Comparison of ENCODE assay signal across 1 cellular context in genomic region chr16:29899516-29900101, GRCh38.
TF ChIP-seq lines count a peak whose summit lies in the region.

Gene SEZ6L2 (minus strand): TSS chr16:29899550. CDS start chr16:29899019, 531 bp downstream.

TF ChIP-seq in HepG2, 621 proteins besides CTCF, POLR2A, EP300 and RAD21 (continued from another document and continues in another):
- TF ChIP-seq CEBPB (IDR thresholded peaks at IDR 0.05; ENCODE audit: borderline replicate concordance, low read depth, low read length), result no peak
- TF ChIP-seq GABPA (IDR thresholded peaks at IDR 0.05; ENCODE audit: low read depth, low read length), result peak; percentile 44
- peak; percentile 80 for TF ChIP-seq GABPA (CRISPR knock-in tag; IDR thresholded peaks at IDR 0.05; ENCODE audit: low read depth)
- TF ChIP-seq MIXL1 (CRISPR knock-in tag; IDR thresholded peaks at IDR 0.05), result no peak; the same call in 1 of the 2 replicates
- TF ChIP-seq ARID3A (IDR thresholded peaks at IDR 0.05; ENCODE audit: low read depth, low read length), result peak; percentile 55; the same call in 1 of the 2 replicates
- TF ChIP-seq, protein P1, sequence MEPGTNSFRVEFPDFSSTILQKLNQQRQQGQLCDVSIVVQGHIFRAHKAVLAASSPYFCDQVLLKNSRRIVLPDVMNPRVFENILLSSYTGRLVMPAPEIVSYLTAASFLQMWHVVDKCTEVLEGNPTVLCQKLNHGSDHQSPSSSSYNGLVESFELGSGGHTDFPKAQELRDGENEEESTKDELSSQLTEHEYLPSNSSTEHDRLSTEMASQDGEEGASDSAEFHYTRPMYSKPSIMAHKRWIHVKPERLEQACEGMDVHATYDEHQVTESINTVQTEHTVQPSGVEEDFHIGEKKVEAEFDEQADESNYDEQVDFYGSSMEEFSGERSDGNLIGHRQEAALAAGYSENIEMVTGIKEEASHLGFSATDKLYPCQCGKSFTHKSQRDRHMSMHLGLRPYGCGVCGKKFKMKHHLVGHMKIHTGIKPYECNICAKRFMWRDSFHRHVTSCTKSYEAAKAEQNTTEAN (CRISPR knock-in tag; conservative IDR thresholded peaks at IDR 0.05), result no peak; the same call in 1 of the 2 replicates
- no peak; the same call in 1 of the 2 replicates for TF ChIP-seq RFX5 (IDR thresholded peaks at IDR 0.05; ENCODE audit: low read depth, low read length)
- TF ChIP-seq ZNF501 (CRISPR knock-in tag; IDR thresholded peaks at IDR 0.05), result 0 out of 2 replicates have a peak, but pooled peaks have one; percentile 82
- TF ChIP-seq ZNF678 (CRISPR knock-in tag; IDR thresholded peaks at IDR 0.05), result no peak
- no peak for TF ChIP-seq DNMT1 (CRISPR knock-in tag; IDR thresholded peaks at IDR 0.05)
- peak; percentile 83 for TF ChIP-seq GZF1 (CRISPR knock-in tag; IDR thresholded peaks at IDR 0.05)
- peak; percentile 67; the same call in 1 of the 2 replicates for TF ChIP-seq ONECUT2 (CRISPR knock-in tag; IDR thresholded peaks at IDR 0.05)
- 0 out of 2 replicates have a peak, but pooled peaks have one; percentile 75 for TF ChIP-seq NFE2L1 (CRISPR knock-in tag; IDR thresholded peaks at IDR 0.05; ENCODE audit: borderline replicate concordance)
- peak in 1 of 2 experiments; percentile 95; a peak in 2 of 4 replicates for TF ChIP-seq KLF16 (CRISPR knock-in tag; IDR thresholded peaks at IDR 0.05)
- peak; percentile 98; the same call in 1 of the 2 replicates for TF ChIP-seq ATF6 (CRISPR knock-in tag; conservative IDR thresholded peaks at IDR 0.05)
- peak; percentile 70 for TF ChIP-seq CREM (IDR thresholded peaks at IDR 0.05)
- 0 out of 2 replicates have a peak, but pooled peaks have one; percentile 8 for TF ChIP-seq CREM (CRISPR knock-in tag; IDR thresholded peaks at IDR 0.05)
- TF ChIP-seq ADNP (CRISPR knock-in tag; IDR thresholded peaks at IDR 0.05), result no peak
- TF ChIP-seq ZNF740 (CRISPR knock-in tag; IDR thresholded peaks at IDR 0.05), result no peak
- TF ChIP-seq XRCC5 (optimal IDR thresholded peaks at IDR 0.05; ENCODE audit: low read length), result peak; percentile 12
- TF ChIP-seq TBX3 (IDR thresholded peaks at IDR 0.05; ENCODE audit: borderline replicate concordance), result no peak
- TF ChIP-seq POGZ (CRISPR knock-in tag; IDR thresholded peaks at IDR 0.05), result no peak
- no peak for TF ChIP-seq ZFP62 (CRISPR knock-in tag; IDR thresholded peaks at IDR 0.05)
- TF ChIP-seq SRF (IDR thresholded peaks at IDR 0.05; ENCODE audit: low read depth, low read length), result 0 out of 2 replicates have a peak, but pooled peaks have one; percentile 2
- no peak for TF ChIP-seq CC2D1A (CRISPR knock-in tag; IDR thresholded peaks at IDR 0.05)
- peak; percentile 73; the same call in 1 of the 2 replicates for TF ChIP-seq ZFP82 (CRISPR knock-in tag; IDR thresholded peaks at IDR 0.05; ENCODE audit: borderline replicate concordance)
- no peak; the same call in 1 of the 2 replicates for TF ChIP-seq ZNF724P (CRISPR knock-in tag; IDR thresholded peaks at IDR 0.05; ENCODE audit: borderline replicate concordance)
- TF ChIP-seq ZMYM3 (CRISPR knock-in tag; IDR thresholded peaks at IDR 0.05), result no peak
- 0 out of 2 replicates have a peak, but pooled peaks have one; percentile 24 for TF ChIP-seq GATAD2A (CRISPR knock-in tag; IDR thresholded peaks at IDR 0.05)
- TF ChIP-seq RBAK (CRISPR knock-in tag; IDR thresholded peaks at IDR 0.05), result no peak
- TF ChIP-seq, protein P2, sequence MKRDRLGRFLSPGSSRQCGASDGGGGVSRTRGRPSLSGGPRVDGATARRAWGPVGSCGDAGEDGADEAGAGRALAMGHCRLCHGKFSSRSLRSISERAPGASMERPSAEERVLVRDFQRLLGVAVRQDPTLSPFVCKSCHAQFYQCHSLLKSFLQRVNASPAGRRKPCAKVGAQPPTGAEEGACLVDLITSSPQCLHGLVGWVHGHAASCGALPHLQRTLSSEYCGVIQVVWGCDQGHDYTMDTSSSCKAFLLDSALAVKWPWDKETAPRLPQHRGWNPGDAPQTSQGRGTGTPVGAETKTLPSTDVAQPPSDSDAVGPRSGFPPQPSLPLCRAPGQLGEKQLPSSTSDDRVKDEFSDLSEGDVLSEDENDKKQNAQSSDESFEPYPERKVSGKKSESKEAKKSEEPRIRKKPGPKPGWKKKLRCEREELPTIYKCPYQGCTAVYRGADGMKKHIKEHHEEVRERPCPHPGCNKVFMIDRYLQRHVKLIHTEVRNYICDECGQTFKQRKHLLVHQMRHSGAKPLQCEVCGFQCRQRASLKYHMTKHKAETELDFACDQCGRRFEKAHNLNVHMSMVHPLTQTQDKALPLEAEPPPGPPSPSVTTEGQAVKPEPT (CRISPR knock-in tag; IDR thresholded peaks at IDR 0.05; ENCODE audit: low read depth), result no peak
- TF ChIP-seq ZNF333 (CRISPR knock-in tag; IDR thresholded peaks at IDR 0.05; ENCODE audit: borderline replicate concordance), result 0 out of 2 replicates have a peak, but pooled peaks have one; percentile 24
- TF ChIP-seq RORA (CRISPR knock-in tag; IDR thresholded peaks at IDR 0.05), result no peak
- TF ChIP-seq MBNL3 (CRISPR knock-in tag; conservative IDR thresholded peaks at IDR 0.05), result no peak
- peak; percentile 79; the same call in 1 of the 2 replicates for TF ChIP-seq ATF3 (CRISPR knock-in tag; IDR thresholded peaks at IDR 0.05)
- TF ChIP-seq, protein P3, sequence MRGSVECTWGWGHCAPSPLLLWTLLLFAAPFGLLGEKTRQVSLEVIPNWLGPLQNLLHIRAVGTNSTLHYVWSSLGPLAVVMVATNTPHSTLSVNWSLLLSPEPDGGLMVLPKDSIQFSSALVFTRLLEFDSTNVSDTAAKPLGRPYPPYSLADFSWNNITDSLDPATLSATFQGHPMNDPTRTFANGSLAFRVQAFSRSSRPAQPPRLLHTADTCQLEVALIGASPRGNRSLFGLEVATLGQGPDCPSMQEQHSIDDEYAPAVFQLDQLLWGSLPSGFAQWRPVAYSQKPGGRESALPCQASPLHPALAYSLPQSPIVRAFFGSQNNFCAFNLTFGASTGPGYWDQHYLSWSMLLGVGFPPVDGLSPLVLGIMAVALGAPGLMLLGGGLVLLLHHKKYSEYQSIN (CRISPR knock-in tag; IDR thresholded peaks at IDR 0.05; ENCODE audit: borderline replicate concordance), result no peak
- TF ChIP-seq MXI1 (IDR thresholded peaks at IDR 0.05; ENCODE audit: borderline replicate concordance, low read depth, low read length), result no peak; the same call in 2 of the 3 replicates
- no peak for TF ChIP-seq ZNF543 (CRISPR knock-in tag; IDR thresholded peaks at IDR 0.05)
- TF ChIP-seq FOXK2 (IDR thresholded peaks at IDR 0.05), result no peak
- TF ChIP-seq ZNF546 (CRISPR knock-in tag; conservative IDR thresholded peaks at IDR 0.05), result no peak
- no peak for TF ChIP-seq HNF4A (CRISPR knock-in tag; IDR thresholded peaks at IDR 0.05)
- peak; percentile 75 for TF ChIP-seq ZNF264 (CRISPR knock-in tag; IDR thresholded peaks at IDR 0.05)
- no peak; the same call in 1 of the 2 replicates for TF ChIP-seq ZNF746 (CRISPR knock-in tag; IDR thresholded peaks at IDR 0.05)
- no peak for TF ChIP-seq SSRP1 (CRISPR knock-in tag; IDR thresholded peaks at IDR 0.05)
- peak; percentile 58 for TF ChIP-seq ZNF414 (CRISPR knock-in tag; IDR thresholded peaks at IDR 0.05)
- no peak for TF ChIP-seq CCDC6 (CRISPR knock-in tag; IDR thresholded peaks at IDR 0.05)
- TF ChIP-seq ZNF567 (CRISPR knock-in tag; IDR thresholded peaks at IDR 0.05; ENCODE audit: borderline replicate concordance), result 0 out of 2 replicates have a peak, but pooled peaks have one; percentile 27
- peak; percentile 51; the same call in 1 of the 2 replicates for TF ChIP-seq NR2F2 (IDR thresholded peaks at IDR 0.05; ENCODE audit: borderline replicate concordance, low read depth)
- TF ChIP-seq PRDM10 (CRISPR knock-in tag; IDR thresholded peaks at IDR 0.05; ENCODE audit: low read depth), result peak; percentile 61; the same call in 1 of the 2 replicates
- peak; percentile 90; the same call in 1 of the 2 replicates for TF ChIP-seq ZNF530 (CRISPR knock-in tag; IDR thresholded peaks at IDR 0.05; ENCODE audit: low read depth)
- TF ChIP-seq KLF9 (CRISPR knock-in tag; IDR thresholded peaks at IDR 0.05; ENCODE audit: low read depth), result no peak
- TF ChIP-seq HIVEP1 (CRISPR knock-in tag; IDR thresholded peaks at IDR 0.05), result no peak
- TF ChIP-seq MBD4 (IDR thresholded peaks at IDR 0.05; ENCODE audit: borderline replicate concordance, low read length), result no peak
- no peak for TF ChIP-seq NPAS2 (CRISPR knock-in tag; IDR thresholded peaks at IDR 0.05; ENCODE audit: borderline replicate concordance)
- TF ChIP-seq TFAP4 (IDR thresholded peaks at IDR 0.05; ENCODE audit: borderline replicate concordance, low read depth), result no peak; the same call in 1 of the 2 replicates
- no peak for TF ChIP-seq ZSCAN12 (CRISPR knock-in tag; IDR thresholded peaks at IDR 0.05)
- TF ChIP-seq RBM39 (IDR thresholded peaks at IDR 0.05; ENCODE audit: low read depth, low read length, poor library complexity, severe bottlenecking), result no peak
- no peak for TF ChIP-seq HCFC1 (IDR thresholded peaks at IDR 0.05; ENCODE audit: low read depth, low read length)
